ENCODE assay signal across 21 cellular contexts in genomic region chr1:235960799-235961198, GRCh38.
"Had no signal": no experiment of that assay in that cellular context is flagged by ENCODE, and none has a peak within 500 bp of the region (broad histone marks: within the 10 kb centered on the region; RNA-seq: fewer than 3 reads in every experiment).

No MANE protein-coding gene starts in this region.

- H3K36me3 Mint-ChIP-seq: brain had no signal

- H3K4me3 Mint-ChIP-seq: activated CD4-positive, alpha-beta T cell treated with anti-CD3 and anti-CD28 coated beads, Interleukin-2, amount 10 ng/mL, durations not matched to agents 7 days and 5 days; activated naive CD4-positive, alpha-beta T cell treated with anti-CD3 and anti-CD28 coated beads for 36 hours; activated T-cell treated with anti-CD3 and anti-CD28 coated beads, Interleukin-2, amount 50 U/mL, for 4 hours; brain; central memory CD8-positive, alpha-beta T cell; endodermal cell; nephron had no signal

- H3K4me1 ChIP-seq: colonic mucosa, gastrocnemius medialis, upper lobe of right lung had no signal

- H3K36me3 ChIP-seq: colonic mucosa, gastrocnemius medialis, left lung, upper lobe of right lung had no signal

- H3K4me3 ChIP-seq: colonic mucosa, gastrocnemius medialis, left lung, upper lobe of right lung had no signal

- H3K9me3 ChIP-seq: colonic mucosa, gastrocnemius medialis, left lung, upper lobe of right lung had no signal

- H3K9me3 Mint-ChIP-seq: central memory CD8-positive, alpha-beta T cell had no signal

- H3K27me3 Mint-ChIP-seq: central memory CD8-positive, alpha-beta T cell had no signal

- H3K27ac Mint-ChIP-seq: activated CD4-positive, alpha-beta T cell treated with anti-CD3 and anti-CD28 coated beads, Interleukin-2, amount 10 ng/mL, durations not matched to agents 7 days and 5 days; activated naive CD4-positive, alpha-beta T cell treated with anti-CD3 and anti-CD28 coated beads for 36 hours; brain; endodermal cell; nephron had no signal

- H3K27ac ChIP-seq: colonic mucosa, gastrocnemius medialis, left lung, upper lobe of right lung had no signal

- H3K4me1 Mint-ChIP-seq: brain had no signal

- DNase-seq: activated CD4-positive, alpha-beta T cell treated with anti-CD3 and anti-CD28 coated beads, Interleukin-2, amount 10 ng/mL, durations not matched to agents 7 days and 5 days; activated CD8-positive, alpha-beta memory T cell treated with anti-CD3 and anti-CD28 coated beads, Interleukin-2, amount 50 U/mL, for 4 hours; activated naive CD4-positive, alpha-beta T cell treated with anti-CD3 and anti-CD28 coated beads for 36 hours; activated T-cell treated with anti-CD3 and anti-CD28 coated beads, Interleukin-2, amount 50 U/mL, for 4 hours; anterior cingulate cortex; colonic mucosa; endodermal cell; erythroblast; gastrocnemius medialis; head of caudate nucleus; midbrain; occipital lobe; retina; stimulated activated CD8-positive, alpha-beta memory T cell treated with anti-CD3 and anti-CD28 coated beads, Interleukin-4, amount 100 ng/mL, for 48 hours; stimulated activated naive CD4-positive, alpha-beta T cell; upper lobe of right lung had no signal

- ATAC-seq: activated CD4-positive, CD25-positive, alpha-beta regulatory T cell treated with anti-CD3 and anti-CD28 coated beads, Interleukin-2, amount 50 U/mL, for 24 hours; activated T-cell treated with anti-CD3 and anti-CD28 coated beads, Interleukin-2, amount 50 U/mL, for 4 hours; gastrocnemius medialis; left lung; upper lobe of right lung had no signal

- H3K27me3 ChIP-seq: colonic mucosa, gastrocnemius medialis, left lung, upper lobe of right lung had no signal
